ENCODE assay signal across 8 cellular contexts in the genomic region with DNA sequence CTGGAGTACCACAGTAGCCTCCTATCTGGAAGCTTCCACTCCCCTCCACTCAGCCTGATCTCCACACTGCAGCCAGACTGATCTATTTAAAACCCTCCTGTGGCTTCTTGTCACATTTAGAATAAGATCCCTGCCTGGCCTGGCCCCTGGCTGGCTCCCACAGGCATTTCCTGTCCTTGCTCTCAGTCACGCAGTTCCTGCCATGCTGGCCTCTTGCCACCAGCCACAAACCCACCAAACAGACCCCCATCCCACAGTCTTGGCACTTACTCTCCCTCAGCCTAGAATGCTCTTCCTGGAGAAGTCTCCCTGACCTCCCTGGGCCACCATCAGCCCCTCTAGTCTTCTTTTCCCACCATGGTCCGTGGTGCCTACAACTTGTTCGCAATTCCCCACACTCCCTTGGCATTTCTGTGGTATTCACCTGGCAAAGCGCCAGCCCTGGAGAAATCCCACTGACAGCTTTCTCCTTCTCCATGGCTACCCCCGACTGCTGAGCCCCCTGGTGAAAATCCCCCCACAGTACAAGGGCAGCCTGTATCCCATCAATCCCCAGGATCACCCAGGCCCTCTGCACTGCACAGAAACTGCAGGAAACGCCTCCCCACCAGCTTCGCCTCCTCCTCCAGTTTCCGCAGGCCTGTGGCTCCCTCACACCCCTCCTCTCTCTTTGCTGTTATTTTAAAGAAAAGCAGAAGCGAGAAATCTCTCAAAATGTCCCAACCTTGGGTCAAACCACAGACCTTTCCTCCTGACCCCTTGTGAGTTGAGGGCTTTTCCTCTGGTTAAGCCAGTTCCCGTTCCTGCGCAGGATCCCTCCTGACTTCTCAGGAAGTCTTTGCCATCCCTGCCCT.
DNase-seq lines count a peak whose midpoint lies in the region; ATAC-seq lines count a peak whose summit lies in the region.

No MANE protein-coding gene starts in this region.

- no peaks in the 10 kb centered on the region for H3K36me3 Mint-ChIP-seq in activated T-helper 17 cell treated with anti-CD3 and anti-CD28 coated beads, Interleukin-2, amount 50 U/mL, for 72 hours (ENCODE audit: low read depth)
- no peaks in the 10 kb centered on the region for H3K36me3 Mint-ChIP-seq in memory B cell

- H3K9me3 Mint-ChIP-seq in activated T-helper 17 cell treated with anti-CD3 and anti-CD28 coated beads, Interleukin-2, amount 50 U/mL, for 72 hours, result no peaks in the 10 kb centered on the region
- H3K9me3 Mint-ChIP-seq in memory B cell, result no peaks in the 10 kb centered on the region

- H3K27me3 Mint-ChIP-seq in activated T-helper 17 cell treated with anti-CD3 and anti-CD28 coated beads, Interleukin-2, amount 50 U/mL, for 72 hours, result peaks cover 11% of the 10 kb centered on the region
- H3K27me3 Mint-ChIP-seq in memory B cell, result peaks cover under 1% of the 10 kb centered on the region

- peak overlapping the region; percentile 26 for H3K27ac Mint-ChIP-seq in activated T-helper 17 cell treated with anti-CD3 and anti-CD28 coated beads, Interleukin-2, amount 50 U/mL, for 72 hours
- H3K27ac Mint-ChIP-seq in memory B cell, result peak overlapping the region; percentile 12

- no peak overlapping the region for H3K4me3 Mint-ChIP-seq in activated T-helper 17 cell treated with anti-CD3 and anti-CD28 coated beads, Interleukin-2, amount 50 U/mL, for 72 hours
- peak overlapping the region; percentile 48 for H3K4me3 Mint-ChIP-seq in memory B cell

- peak; percentile 72 for ATAC-seq in GM21423 (IDR thresholded peaks at IDR 0.05; ENCODE audit: unreplicated experiment)
- no peak for ATAC-seq in activated T-helper 17 cell treated with anti-CD3 and anti-CD28 coated beads, Interleukin-2, amount 50 U/mL, for 72 hours (replicated peaks)
- peak; percentile 94 for ATAC-seq in memory B cell (ENCODE audit: low read depth)

- peaks cover 10% of the 10 kb centered on the region for H3K4me1 Mint-ChIP-seq in activated T-helper 17 cell treated with anti-CD3 and anti-CD28 coated beads, Interleukin-2, amount 50 U/mL, for 72 hours
- H3K4me1 Mint-ChIP-seq in memory B cell, result peaks cover 34% of the 10 kb centered on the region

- peak; percentile 57 for DNase-seq in ELR (ENCODE audit: low read depth)
- peak; percentile 80 for DNase-seq in HK-2 (ENCODE audit: unreplicated experiment)
- peak in 1 of 2 donors; percentile 48 for DNase-seq in memory B cell (ENCODE audit: low spot score in 2 of 2)
- DNase-seq in NCI-H2171 treated with DMSO at 0.1 percent for 48 hours (lab: John Stamatoyannopoulos, UW), result no peak
- no peak for DNase-seq in COLO668 (lab: John Stamatoyannopoulos, UW; ENCODE audit: unreplicated experiment)
- DNase-seq in SHP77 treated with DMSO at 0.1 percent for 48 hours (lab: John Stamatoyannopoulos, UW), result no peak

Comparison
In these comparisons a context has a peak if more than half of its experiments do, and no peak if none do; other contexts are left out.
1. DNase-seq: peak in ELR (single experiment) and HK-2 (single experiment); none in NCI-H2171 treated with DMSO at 0.1 percent for 48 hours (single experiment), COLO668 (single experiment) and SHP77 treated with DMSO at 0.1 percent for 48 hours (single experiment).